Comparison of ENCODE assay signal across 24 cellular contexts in genomic region chr7:125526092-125526491, GRCh38.
"Had no signal": no experiment of that assay in that cellular context is flagged by ENCODE, and none has a peak within 500 bp of the region (broad histone marks: within the 10 kb centered on the region; RNA-seq: fewer than 3 reads in every experiment).

No MANE protein-coding gene starts in this region.

- H3K36me3 ChIP-seq: colonic mucosa, esophagus squamous epithelium, gastrocnemius medialis, heart right ventricle, left lung, lower lobe of right lung had no signal

- ATAC-seq: effector memory CD8-positive, alpha-beta T cell; esophagus mucosa; gastrocnemius medialis; heart right ventricle; left cardiac atrium; left lung; left ventricle myocardium superior; lower lobe of right lung; mucosa of descending colon had no signal

- FAIRE-seq: islet of Langerhans, keratinocyte had no signal

- H3K27me3 ChIP-seq: colonic mucosa, esophagus squamous epithelium, gastrocnemius medialis, heart right ventricle, left lung had no signal

- DNase-seq: colonic mucosa; cortex of kidney; effector CD8-positive, alpha-beta T cell; effector memory CD8-positive, alpha-beta T cell; endodermal cell; erythroblast; esophagus squamous epithelium; foreskin fibroblast; foreskin melanocyte; gastrocnemius medialis; glutamatergic neuron; head of caudate nucleus; heart right ventricle; hippocampal formation; left cardiac atrium; left lung; left ventricle myocardium superior; lower lobe of right lung; mesenchymal stem cell; mucosa of descending colon had no signal

- H3K27ac ChIP-seq: colonic mucosa, epithelial cell of prostate, esophagus squamous epithelium, gastrocnemius medialis, heart right ventricle, left lung, lower lobe of right lung had no signal

- H3K9me3 ChIP-seq: colonic mucosa, esophagus squamous epithelium, gastrocnemius medialis, left lung, lower lobe of right lung had no signal

- H3K4me3 ChIP-seq: colonic mucosa, esophagus squamous epithelium, gastrocnemius medialis, heart right ventricle, left lung, lower lobe of right lung, mucosa of descending colon had no signal

- H3K4me1 ChIP-seq: colonic mucosa, esophagus squamous epithelium, gastrocnemius medialis, heart right ventricle, left lung, lower lobe of right lung had no signal
